Comparison of ENCODE assay signal across 8 cellular contexts in the genomic region with DNA sequence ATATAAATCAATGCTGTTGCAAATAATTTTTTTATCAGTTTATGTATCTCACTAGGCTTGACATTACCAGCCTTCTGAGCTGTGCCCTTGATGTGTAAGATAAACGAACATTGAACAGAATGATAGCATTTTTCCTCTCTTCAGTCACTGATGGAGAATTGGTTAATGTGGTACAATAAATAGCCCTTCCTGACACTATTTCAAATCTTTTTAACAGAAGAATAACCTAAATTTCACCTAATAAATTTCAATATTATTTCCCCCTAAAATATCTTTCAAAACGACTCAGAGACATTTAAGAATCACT. TPM values are rescaled to one million over a fixed set of nuclear protein-coding genes. Genes with fewer than 3 reads are reported as not detected.
A peak's percentile ranks its signal among the peaks of the same experiment; 100 is the strongest.
DNase-seq lines count a peak whose midpoint lies in the region; ATAC-seq and TF ChIP-seq lines count a peak whose summit lies in the region.

No MANE protein-coding gene starts in this region.

- CTCF ChIA-PET in RWPE1 (lab: Yijun Ruan, JAX), result no interaction called here

- no peak for ATAC-seq in central memory CD8-positive, alpha-beta T cell (replicated peaks; ENCODE audit: extremely low read depth, poor library complexity, severe bottlenecking)
- ATAC-seq in natural killer cell (no peak), HG02678 (IDR thresholded peaks at IDR 0.05; ENCODE audit: unreplicated experiment) (no peak), mucosa of descending colon (no peak)

- H3K4me3 Mint-ChIP-seq in IgD-negative memory B cell (peak overlapping the region; percentile 92 to 100 (median 98)), natural killer cell (peak overlapping the region; percentile 96)
- peak overlapping the region; percentile 93 for H3K4me3 Mint-ChIP-seq in central memory CD8-positive, alpha-beta T cell

- H3K27me3 Mint-ChIP-seq in IgD-negative memory B cell, result no peaks in the 10 kb centered on the region
- H3K27me3 Mint-ChIP-seq in central memory CD8-positive, alpha-beta T cell, result no peaks in the 10 kb centered on the region
- no peaks in the 10 kb centered on the region for H3K27me3 Mint-ChIP-seq in natural killer cell (ENCODE audit: low read depth in 2 of 2)

- TF ChIP-seq CTCF in natural killer cell (IDR thresholded peaks at IDR 0.05) (no peak), RWPE1 (conservative IDR thresholded peaks at IDR 0.05; ENCODE audit: low read depth) (no peak), mucosa of descending colon (IDR thresholded peaks at IDR 0.05) (no peak)

- H3K4me3 ChIP-seq in BLaER1 treated with 17β-estradiol and CSF1 and Interleukin-3, amounts not matched to agents 10 nM and 100 nM, result peak overlapping the region in 8 of 10 experiments; percentile 76 to 98 (median 93); a peak in 11 of 20 replicates
- no peak overlapping the region for H3K4me3 ChIP-seq in mucosa of descending colon

- peaks cover 22 to 28% (median 27%) of the 10 kb centered on the region in 11 experiments for H4K20me1 ChIP-seq in BLaER1 treated with 17β-estradiol and CSF1 and Interleukin-3, amounts not matched to agents 10 nM and 100 nM

- peaks cover 0 to 32% (median 18%) of the 10 kb centered on the region in 11 experiments; a peak in 17 of 22 replicates for H3K27me3 ChIP-seq in BLaER1 treated with 17β-estradiol and CSF1 and Interleukin-3, amounts not matched to agents 10 nM and 100 nM

- H3K27ac Mint-ChIP-seq in IgD-negative memory B cell, result peak overlapping the region; percentile 94 to 100 (median 98)
- H3K27ac Mint-ChIP-seq in central memory CD8-positive, alpha-beta T cell (ENCODE audit: low read depth), result peak overlapping the region; percentile 98
- peak overlapping the region; percentile 96 to 97 for H3K27ac Mint-ChIP-seq in natural killer cell

- peaks cover 0 to 6% (median 0%) of the 10 kb centered on the region in 11 experiments; a peak in 4 of 22 replicates for H3K36me3 ChIP-seq in BLaER1 treated with 17β-estradiol and CSF1 and Interleukin-3, amounts not matched to agents 10 nM and 100 nM
- peaks cover 5% of the 10 kb centered on the region for H3K36me3 ChIP-seq in mucosa of descending colon (ENCODE audit: low read depth)

- peak overlapping the region in 4 of 11 experiments; percentile 99 to 100 (median 100); a peak in 9 of 22 replicates for H3K27ac ChIP-seq in BLaER1 treated with 17β-estradiol and CSF1 and Interleukin-3, amounts not matched to agents 10 nM and 100 nM
- H3K27ac ChIP-seq in RWPE1, result no peak overlapping the region

- H3K9me3 Mint-ChIP-seq in IgD-negative memory B cell (peaks cover 5 to 14% (median 9%) of the 10 kb centered on the region in 3 donors), natural killer cell (peaks cover 5 to 7% of the 10 kb centered on the region in 2 donors)
- peaks cover 9% of the 10 kb centered on the region for H3K9me3 Mint-ChIP-seq in central memory CD8-positive, alpha-beta T cell

- in situ Hi-C loops in ACHN (cut with HindIII; ENCODE audit: low pct_ligation_motif_present, low pct_unique_long_range_greater_than_20kb, low sequenced_read_pairs), result no loop called here

- peak overlapping the region in 9 of 11 experiments; percentile 77 to 97 (median 91); a peak in 15 of 22 replicates for H3K4me2 ChIP-seq in BLaER1 treated with 17β-estradiol and CSF1 and Interleukin-3, amounts not matched to agents 10 nM and 100 nM

- DNase-seq in central memory CD8-positive, alpha-beta T cell (ENCODE audit: low spot score in 2 of 2), result no peak
- DNase-seq in natural killer cell, result no peak
- DNase-seq in RWPE1 (ENCODE audit: low spot score), result no peak
- no peak for DNase-seq in ACHN
- no peak for DNase-seq in mucosa of descending colon

- H3K9me3 ChIP-seq in BLaER1 treated with 17β-estradiol and CSF1 and Interleukin-3, amounts not matched to agents 10 nM and 100 nM (replicated peaks in 1 of 11), result peaks cover 7 to 32% (median 16%) of the 10 kb centered on the region in 11 experiments; a peak in 19 of 22 replicates
- H3K9me3 ChIP-seq in mucosa of descending colon, result no peaks in the 10 kb centered on the region

- H3K9ac ChIP-seq in BLaER1 treated with 17β-estradiol and CSF1 and Interleukin-3, amounts not matched to agents 10 nM and 100 nM, result peak overlapping the region in 5 of 11 experiments; percentile 97 to 100 (median 100); a peak in 9 of 22 replicates

- intact Hi-C loops in natural killer cell (cut with micrococcal nuclease) (no loop called here), mucosa of descending colon (cut with DNase I, micrococcal nuclease) (no loop called here)

- H3K36me3 Mint-ChIP-seq in IgD-negative memory B cell (peaks cover 9% of the 10 kb centered on the region), natural killer cell (no peaks in the 10 kb centered on the region)
- peaks cover 29% of the 10 kb centered on the region for H3K36me3 Mint-ChIP-seq in central memory CD8-positive, alpha-beta T cell (ENCODE audit: insufficient read depth)

- POLR2A ChIA-PET in RWPE1 (lab: Yijun Ruan, JAX; ENCODE audit: low non-redundant PET), result no interaction called here

- H3K4me1 Mint-ChIP-seq in IgD-negative memory B cell (peaks cover 10 to 31% (median 13%) of the 10 kb centered on the region in 3 donors), natural killer cell (peaks cover 32% of the 10 kb centered on the region in 2 donors)
- H3K4me1 Mint-ChIP-seq in central memory CD8-positive, alpha-beta T cell, result peaks cover 32% of the 10 kb centered on the region

- H3K4me1 ChIP-seq in BLaER1 treated with 17β-estradiol and CSF1 and Interleukin-3, amounts not matched to agents 10 nM and 100 nM, result peaks cover 5 to 25% (median 18%) of the 10 kb centered on the region in 10 experiments; a peak in 17 of 20 replicates
- H3K4me1 ChIP-seq in mucosa of descending colon (ENCODE audit: low read depth), result peaks cover 10% of the 10 kb centered on the region

RNA-seq across cellular contexts. Expression of gene ATP2B1, which starts 2.2 kb away (rescaled TPM):
- 102 TPM for polyA plus RNA-seq in IgD-negative memory B cell
- total RNA-seq in natural killer cell (10 to 100 TPM; 87.8 to 97.6 (median 97.3) TPM), mucosa of descending colon (10 to 100 TPM; 48.4 to 83.2 (median 60.2) TPM)
